In genomic region chr21:43667191-43667904, GRCh38 we compare ENCODE assay signal across 13 cellular contexts. TPM values are rescaled to one million over a fixed set of nuclear protein-coding genes. Genes with fewer than 3 reads are reported as not detected.
DNase-seq lines count a peak whose midpoint lies in the region; ATAC-seq, FAIRE-seq and TF ChIP-seq lines count a peak whose summit lies in the region.
"Had no signal": no experiment of that assay in that cellular context is flagged by ENCODE, and none has a peak within 500 bp of the region (broad histone marks: within the 10 kb centered on the region; RNA-seq: fewer than 3 reads in every experiment).

No MANE protein-coding gene starts in this region.

- H3K27ac ChIP-seq in GM12878 (ENCODE audit: control insufficient read depth, insufficient read depth) (peak overlapping the region; percentile 20; the same call in 1 of the 2 replicates), spleen (no peak overlapping the region)
- H3K27ac ChIP-seq: adrenal gland, VCaP had no signal

- H3K36me3 Mint-ChIP-seq in activated T-cell treated with anti-CD3 and anti-CD28 coated beads, Interleukin-2, amount 50 U/mL, for 4 hours (ENCODE audit: insufficient read depth) = peaks cover 30% of the 10 kb centered on the region
- peaks cover 32 to 45% of the 10 kb centered on the region in 2 donors for H3K36me3 Mint-ChIP-seq in stimulated activated naive B cell treated with anti-CD40 and anti-IgM and Interleukin-4, amounts not matched to agents 10 μg/mL and 1 μg/mL and 100 μg/mL, for 72 hours

- TF ChIP-seq POLR2A in NB4 (IDR thresholded peaks at IDR 0.05; ENCODE audit: extremely low read depth, insufficient read length) (no peak), GM12878 (IDR thresholded peaks at IDR 0.05; ENCODE audit: low read depth, low read length) (no peak), spleen (IDR thresholded peaks at IDR 0.05) (no peak)

- SMC1A ChIA-PET in GM12878 (lab: Charles Lee; ENCODE audit: uncharacterized antibody, unreplicated experiment) = interaction anchor here (1.5 kb wide), 1 partner anchor 11 kb away, joined by 5 read pairs; no protein-coding TSS in a partner anchor

- peaks cover 42% of the 10 kb centered on the region for H3K4me1 Mint-ChIP-seq in activated T-cell treated with anti-CD3 and anti-CD28 coated beads, Interleukin-2, amount 50 U/mL, for 4 hours (ENCODE audit: low read depth)
- peaks cover 16 to 42% of the 10 kb centered on the region in 2 donors for H3K4me1 Mint-ChIP-seq in stimulated activated naive B cell treated with anti-CD40 and anti-IgM and Interleukin-4, amounts not matched to agents 10 μg/mL and 1 μg/mL and 100 μg/mL, for 72 hours

- in situ Hi-C loops in GM12878 (cut with MboI) = no loop called here

- CTCF ChIA-PET in GM12878 (lab: Yijun Ruan, JAX) = interaction anchor here (1.2 kb wide), 1 partner anchor 61 kb away, joined by 3 read pairs; no protein-coding TSS in a partner anchor

- H3K4me3 ChIP-seq in NB4 (ENCODE audit: low read depth, low read length) = no peak overlapping the region
- no peak overlapping the region for H3K4me3 ChIP-seq in GM12878
- H3K4me3 ChIP-seq in spleen = no peak overlapping the region
- H3K4me3 ChIP-seq: adrenal gland had no signal

- H3K36me3 ChIP-seq in GM12878 (ENCODE audit: control insufficient read depth in 2 of 2, insufficient read depth in 2 of 2, low read length in 1 of 2) (peaks cover 5 to 20% of the 10 kb centered on the region in 2 experiments; a peak in 3 of 4 replicates), spleen (peaks cover 3 to 81% (median 42%) of the 10 kb centered on the region in 6 donors)

- TF ChIP-seq RAD21 in GM12878 (IDR thresholded peaks at IDR 0.05; ENCODE audit: insufficient read depth, low read depth, low read length) = no peak

- RAD21 ChIA-PET in GM12878 (lab: Charles Lee; ENCODE audit: unreplicated experiment) = no interaction called here

- BruUV-seq in GM12878 (replicated peaks; lab: Mats Ljungman, UMichigan) = no TSS peak

- TF ChIP-seq EP300 in GM12878 (IDR thresholded peaks at IDR 0.05; ENCODE audit: borderline replicate concordance in 1 of 2, control insufficient read depth in 1 of 2, low read depth in 2 of 2, low read length in 2 of 2) = no peak; a peak in 1 of 4 replicates

- H3K27ac Mint-ChIP-seq in stimulated activated naive B cell treated with anti-CD40 and anti-IgM and Interleukin-4, amounts not matched to agents 10 μg/mL and 1 μg/mL and 100 μg/mL, for 72 hours = peak overlapping the region; percentile 80

- H3K27me3 ChIP-seq in GM12878 (replicated peaks in 1 of 2; ENCODE audit: control insufficient read depth in 2 of 2, insufficient read depth in 2 of 2, low read length in 1 of 2) = no peaks in the 10 kb centered on the region
- no peaks in the 10 kb centered on the region for H3K27me3 ChIP-seq in spleen (replicated peaks in 1 of 7)
- H3K27me3 ChIP-seq: adrenal gland had no signal

- H3K4me1 ChIP-seq in GM12878 (ENCODE audit: control insufficient read depth, insufficient read depth, low read length) (peaks cover 15% of the 10 kb centered on the region), spleen (peaks cover 0 to 46% (median 13%) of the 10 kb centered on the region in 6 donors)
- H3K4me1 ChIP-seq: adrenal gland had no signal

- POLR2A ChIA-PET in GM12878 (lab: Charles Lee) = interaction anchor here (1.3 kb wide), 1 partner anchor 61 kb away, joined by 4 read pairs; no protein-coding TSS in a partner anchor

- H3K79me2 ChIP-seq in GM12878 (ENCODE audit: control insufficient read depth, insufficient read depth, low read length) = peaks cover 46% of the 10 kb centered on the region

- no peak for FAIRE-seq in GM12878 (lab: Jason Lieb, UNC)

- H3K4me2 ChIP-seq in GM12878 (ENCODE audit: control insufficient read depth, insufficient read depth) = peak overlapping the region; percentile 28; the same call in 1 of the 2 replicates

- no peaks in the 10 kb centered on the region for H4K20me1 ChIP-seq in GM12878 (ENCODE audit: control insufficient read depth, insufficient read depth)

- 20% methylated on average over 7 of the region's 7 CpGs for WGBS in GM12878 (ENCODE audit: insufficient coverage, insufficient replicate concordance, low lambda C conversion rate, missing lambda C conversion rate)
- WGBS in spleen, 5 donors = 70 to 79% (median 76%) methylated on average over 7 of the region's 7 CpGs

- peak; percentile 56 to 59 for ATAC-seq in activated T-cell treated with anti-CD3 and anti-CD28 coated beads, Interleukin-2, amount 50 U/mL, for 4 hours
- ATAC-seq in GM12878 = peak; percentile 87
- peak; percentile 98 for ATAC-seq in stimulated activated naive B cell treated with anti-CD40 and anti-IgM and Interleukin-4, amounts not matched to agents 10 μg/mL and 1 μg/mL and 100 μg/mL, for 72 hours (replicated peaks)

- no peak for TF ChIP-seq CTCF in NB4 (IDR thresholded peaks at IDR 0.05; ENCODE audit: low read depth, low read length)
- no peak for TF ChIP-seq CTCF in GM12878 (IDR thresholded peaks at IDR 0.05 in 2 of 3, conservative IDR thresholded peaks at IDR 0.05 in 1 of 3; ENCODE audit: control insufficient read depth in 2 of 3, extremely low read depth in 1 of 3, insufficient read depth in 1 of 3, low read depth in 3 of 3, low read length in 3 of 3)
- no peak for TF ChIP-seq CTCF in spleen (IDR thresholded peaks at IDR 0.05 in 8 of 11, conservative IDR thresholded peaks at IDR 0.05 in 3 of 11)

- DNase-seq in activated T-cell treated with anti-CD3 and anti-CD28 coated beads, Interleukin-2, amount 50 U/mL, for 4 hours = no peak
- DNase-seq in activated T-cell treated with anti-CD3 and anti-CD28 coated beads, Interleukin-2, amount 50 U/mL, for 1 hour = no peak
- DNase-seq in NB4 (ENCODE audit: low read depth) (peak; percentile 83), GM12878 (ENCODE audit: low read depth, low spot score) (no peak), spleen (no peak), NCI-H2227 treated with DMSO at 0.1 percent for 48 hours (lab: John Stamatoyannopoulos, UW) (no peak), NCI-H2081 treated with DMSO at 0.1 percent for 48 hours (lab: John Stamatoyannopoulos, UW) (no peak)
- DNase-seq in stimulated activated naive B cell treated with anti-CD40 and anti-IgM and Interleukin-4, amounts not matched to agents 10 μg/mL and 1 μg/mL and 100 μg/mL, for 72 hours = peak; percentile 38
- DNase-seq: adrenal gland, GF-D8, kidney glomerular epithelial cell, NCI-H2029 had no signal

- H3K9me3 ChIP-seq in GM12878 (replicated peaks; ENCODE audit: control insufficient read depth, insufficient read depth, low read length) (peaks cover 1% of the 10 kb centered on the region; the same call in 1 of the 3 replicates), spleen (no peaks in the 10 kb centered on the region)
- H3K9me3 ChIP-seq: adrenal gland had no signal

- H3K27me3 Mint-ChIP-seq in activated T-cell treated with anti-CD3 and anti-CD28 coated beads, Interleukin-2, amount 50 U/mL, for 4 hours (ENCODE audit: low read depth) = no peaks in the 10 kb centered on the region
- H3K27me3 Mint-ChIP-seq in stimulated activated naive B cell treated with anti-CD40 and anti-IgM and Interleukin-4, amounts not matched to agents 10 μg/mL and 1 μg/mL and 100 μg/mL, for 72 hours = no peaks in the 10 kb centered on the region

- H3K9ac ChIP-seq in GM12878 (ENCODE audit: control insufficient read depth, insufficient read depth, low read length) = no peak overlapping the region

- no peak overlapping the region for H3K4me3 Mint-ChIP-seq in activated T-cell treated with anti-CD3 and anti-CD28 coated beads, Interleukin-2, amount 50 U/mL, for 4 hours
- H3K4me3 Mint-ChIP-seq in stimulated activated naive B cell treated with anti-CD40 and anti-IgM and Interleukin-4, amounts not matched to agents 10 μg/mL and 1 μg/mL and 100 μg/mL, for 72 hours = peak overlapping the region; percentile 48 to 62

- H2AFZ ChIP-seq in GM12878 (ENCODE audit: control insufficient read depth, low read depth, low read length) = no peak overlapping the region

- peaks cover 4% of the 10 kb centered on the region for H3K9me3 Mint-ChIP-seq in activated T-cell treated with anti-CD3 and anti-CD28 coated beads, Interleukin-2, amount 50 U/mL, for 4 hours
- peaks cover 0 to 2% of the 10 kb centered on the region in 2 donors for H3K9me3 Mint-ChIP-seq in stimulated activated naive B cell treated with anti-CD40 and anti-IgM and Interleukin-4, amounts not matched to agents 10 μg/mL and 1 μg/mL and 100 μg/mL, for 72 hours

- intact Hi-C loops in GM12878 (cut with micrococcal nuclease; ENCODE audit: unreplicated experiment) = loop anchor here (5.0 kb wide), 2 partner anchors 50 to 255 kb away; partner anchors contain the start of gene PDXK
- intact Hi-C loops in spleen (cut with DNase I; ENCODE audit: low total_unique reads) = loop anchor here (5.0 kb wide), 1 partner anchor 50 kb away; the partner anchor contains the start of gene PDXK

RNA-seq across cellular contexts. Expression of gene RRP1B, which starts 8.0 kb away (rescaled TPM):
- 100 to 1,000 TPM; 106 to 132 (median 115) TPM for total RNA-seq in activated T-cell treated with anti-CD3 and anti-CD28 coated beads, Interleukin-2, amount 50 U/mL, for 4 hours
- total RNA-seq in GM12878 (2013; cell fraction: nucleolus; rRNA removed) = 21.9 and 26.3 TPM in 2 replicates
- total RNA-seq in GM12878 (2014; rRNA removed) (38.1 and 41.9 TPM in 2 replicates), GM12878 (2014; rRNA removed; fragmentation: Illumina TruSeq; extraction: Trizol) (32.5 and 36.3 TPM in 2 replicates), GM12878 (2021) (52.8 and 57.4 TPM in 2 replicates), spleen (10 to 100 TPM; 25.3 to 28.9 (median 25.7) TPM)
- polyA plus RNA-seq in GM12878 (2011; ENCODE audit: low read depth) = 9.6 TPM
- polyA plus RNA-seq in GM12878 (2011; rRNA removed) (15.7 and 19.3 TPM in 2 replicates), GM12878 (2014; fragmentation: Illumina TruSeq; extraction: Trizol) (35.7 and 39.9 TPM in 2 replicates), GM12878 (2014; fragmentation: Nextera tagmentation; extraction: Ambion mirVana) (1 to 10 TPM; 8.1 to 9.7 TPM), GM12878 (2014; rRNA removed) (33.7 and 35.0 TPM in 2 replicates), GM12878 (2016; fragmentation: Nextera tagmentation; extraction: Ambion mirVana) (10 to 100 TPM; 45.0 to 47.0 TPM), spleen (10 to 100 TPM in 2 of 3 donors, 1 to 10 TPM in 1; 7.9 to 11.6 (median 10.1) TPM)
- polyA plus RNA-seq in GM12878 (2011; cell fraction: cytosol; rRNA removed) = 14.4 and 15.0 TPM in 2 replicates
- 18.0 and 25.0 TPM in 2 replicates for polyA plus RNA-seq in GM12878 (2011; cell fraction: nucleus; rRNA removed)
- polyA plus RNA-seq in GM12878 (2012) = 17.1 and 18.2 TPM in 2 replicates
- 18.6 and 20.1 TPM in 2 replicates for polyA minus RNA-seq in GM12878 (2011; rRNA and poly(A)+ RNA removed)
- polyA minus RNA-seq in GM12878 (2011; cell fraction: cytosol; rRNA and poly(A)+ RNA removed) = 10.2 and 14.6 TPM in 2 replicates
- 5.7 and 11.2 TPM in 2 replicates for polyA minus RNA-seq in GM12878 (2011; cell fraction: nucleus; rRNA and poly(A)+ RNA removed)

RNA-seq across cellular contexts. Expression of gene HSF2BP, which starts 8.1 kb away (rescaled TPM):
- total RNA-seq in activated T-cell treated with anti-CD3 and anti-CD28 coated beads, Interleukin-2, amount 50 U/mL, for 4 hours = 1 to 10 TPM; 1.7 to 2.1 (median 1.9) TPM
- 2.1 and 2.7 TPM in 2 replicates for total RNA-seq in GM12878 (2013; cell fraction: nucleolus; rRNA removed)
- total RNA-seq in GM12878 (2014; rRNA removed) (0.33 and 0.45 TPM in 2 replicates), GM12878 (2014; rRNA removed; fragmentation: Illumina TruSeq; extraction: Trizol) (0.32 and 0.45 TPM in 2 replicates), GM12878 (2021) (0.38 and 0.48 TPM in 2 replicates), spleen (1 to 10 TPM in 2 of 7 donors, under 1 TPM in 3, not detected in 2; 0.19 to 1.9 (median 0.58) TPM)
- 0.17 TPM for polyA plus RNA-seq in GM12878 (2011; ENCODE audit: low read depth)
- polyA plus RNA-seq in GM12878 (2011; rRNA removed) (0.20 and 0.26 TPM in 2 replicates), GM12878 (2014; fragmentation: Illumina TruSeq; extraction: Trizol) (0.21 TPM in 1 of 2 replicates, not detected in the other), GM12878 (2014; fragmentation: Nextera tagmentation; extraction: Ambion mirVana) (under 1 TPM; 0.07 to 0.19 TPM), GM12878 (2014; rRNA removed) (0.53 and 0.81 TPM in 2 replicates), GM12878 (2016; fragmentation: Nextera tagmentation; extraction: Ambion mirVana) (under 1 TPM; 0.32 to 0.53 TPM), spleen (under 1 TPM; 0.13 to 0.35 (median 0.19) TPM)
- 0.15 and 0.21 TPM in 2 replicates for polyA plus RNA-seq in GM12878 (2011; cell fraction: cytosol; rRNA removed)
- 0.06 and 0.10 TPM in 2 replicates for polyA plus RNA-seq in GM12878 (2011; cell fraction: nucleus; rRNA removed)
- 0.25 and 0.49 TPM in 2 replicates for polyA plus RNA-seq in GM12878 (2012)
- polyA minus RNA-seq in GM12878 (2011; rRNA and poly(A)+ RNA removed) = 0.10 TPM in 1 of 2 replicates, not detected in the other
- not detected in 2 replicates for polyA minus RNA-seq in GM12878 (2011; cell fraction: cytosol; rRNA and poly(A)+ RNA removed)
- 0.38 TPM in 1 of 2 replicates, not detected in the other for polyA minus RNA-seq in GM12878 (2011; cell fraction: nucleus; rRNA and poly(A)+ RNA removed)

RNA-seq across cellular contexts. Expression of gene PDXK, which starts 51.6 kb away (rescaled TPM):
- total RNA-seq in activated T-cell treated with anti-CD3 and anti-CD28 coated beads, Interleukin-2, amount 50 U/mL, for 4 hours = 100 to 1,000 TPM; 101 to 114 (median 106) TPM
- total RNA-seq in GM12878 (2013; cell fraction: nucleolus; rRNA removed) = 96.3 and 106 TPM in 2 replicates
- total RNA-seq in GM12878 (2014; rRNA removed) (45.0 and 59.7 TPM in 2 replicates), GM12878 (2014; rRNA removed; fragmentation: Illumina TruSeq; extraction: Trizol) (41.3 and 45.8 TPM in 2 replicates), GM12878 (2021) (107 and 111 TPM in 2 replicates), spleen (10 to 100 TPM; 41.1 to 82.9 (median 58.7) TPM)
- 45.1 TPM for polyA plus RNA-seq in GM12878 (2011; ENCODE audit: low read depth)
- polyA plus RNA-seq in GM12878 (2011; rRNA removed) (103 and 141 TPM in 2 replicates), GM12878 (2014; fragmentation: Illumina TruSeq; extraction: Trizol) (24.3 and 53.1 TPM in 2 replicates), GM12878 (2014; fragmentation: Nextera tagmentation; extraction: Ambion mirVana) (10 to 100 TPM in 1 of 2 experiments, 1 to 10 TPM in 1; 3.7 to 11.4 TPM), GM12878 (2014; rRNA removed) (66.9 and 83.4 TPM in 2 replicates), GM12878 (2016; fragmentation: Nextera tagmentation; extraction: Ambion mirVana) (10 to 100 TPM; 82.1 to 96.8 TPM), spleen (10 to 100 TPM; 17.9 to 39.0 (median 24.7) TPM)
- polyA plus RNA-seq in GM12878 (2011; cell fraction: cytosol; rRNA removed) = 143 and 158 TPM in 2 replicates
- 133 and 137 TPM in 2 replicates for polyA plus RNA-seq in GM12878 (2011; cell fraction: nucleus; rRNA removed)
- polyA plus RNA-seq in GM12878 (2012) = 65.0 and 92.7 TPM in 2 replicates
- 159 and 187 TPM in 2 replicates for polyA minus RNA-seq in GM12878 (2011; rRNA and poly(A)+ RNA removed)
- polyA minus RNA-seq in GM12878 (2011; cell fraction: cytosol; rRNA and poly(A)+ RNA removed) = 38.8 and 43.0 TPM in 2 replicates
- 19.3 and 36.7 TPM in 2 replicates for polyA minus RNA-seq in GM12878 (2011; cell fraction: nucleus; rRNA and poly(A)+ RNA removed)

Comparison
In these comparisons a context has a peak if more than half of its experiments do, and no peak if none do; other contexts are left out.
1. DNase-seq: peak in NB4 (single experiment) and stimulated activated naive B cell treated with anti-CD40 and anti-IgM and Interleukin-4, amounts not matched to agents 10 μg/mL and 1 μg/mL and 100 μg/mL, for 72 hours (single experiment); none in activated T-cell treated with anti-CD3 and anti-CD28 coated beads, Interleukin-2, amount 50 U/mL, for 4 hours (single experiment), activated T-cell treated with anti-CD3 and anti-CD28 coated beads, Interleukin-2, amount 50 U/mL, for 1 hour (single experiment), GM12878 (single experiment), spleen (single experiment), NCI-H2227 treated with DMSO at 0.1 percent for 48 hours (single experiment) and NCI-H2081 treated with DMSO at 0.1 percent for 48 hours (single experiment).
2. Peak in every context shown above with its lines, with median percentiles within 50 percentile points of each other: ATAC-seq.